8 cellular contexts compared by ENCODE assay signal in genomic region chr17:19346351-19347255, GRCh38. TPM values are rescaled to one million over a fixed set of nuclear protein-coding genes. Genes with fewer than 3 reads are reported as not detected.
DNase-seq lines count a peak whose midpoint lies in the region; ATAC-seq lines count a peak whose summit lies in the region.

No MANE protein-coding gene starts in this region.

- no peaks in the 10 kb centered on the region for H3K9me3 ChIP-seq in HAP-1

- no peak for ATAC-seq in HG03135 (IDR thresholded peaks at IDR 0.05; ENCODE audit: unreplicated experiment)
- no peak for ATAC-seq in GM21360 (IDR thresholded peaks at IDR 0.05; ENCODE audit: unreplicated experiment)

- H3K4me3 ChIP-seq in HAP-1, result no peak overlapping the region

- in situ Hi-C loops in HAP-1 (cut with MboI; ENCODE audit: low sequenced_read_pairs), result no loop called here

- H3K4me1 ChIP-seq in HAP-1, result peaks cover 12% of the 10 kb centered on the region

- H3K27me3 ChIP-seq in HAP-1 (ENCODE audit: low read depth), result no peaks in the 10 kb centered on the region

- peaks cover 2% of the 10 kb centered on the region; the same call in 1 of the 2 replicates for H3K36me3 ChIP-seq in HAP-1 (replicated peaks)

- peak; percentile 40 to 81 for DNase-seq in HAP-1 (ENCODE audit: low spot score in 2 of 2)
- peak; percentile 53 for DNase-seq in SK-N-DZ (ENCODE audit: low spot score)
- peak; percentile 53 for DNase-seq in glomerular visceral epithelial cell (ENCODE audit: extremely low spot score)
- peak; percentile 39 for DNase-seq in renal cortical epithelial cell (ENCODE audit: low read depth)
- DNase-seq in SKM-1 treated with dmso at 0.1 percent for 144 hours (lab: John Stamatoyannopoulos, UW; ENCODE audit: unreplicated experiment), result no peak
- DNase-seq in activated CD8-positive, alpha-beta memory T cell treated with anti-CD3 and anti-CD28 coated beads, Interleukin-2, amount 50 U/mL, for 4 hours, result no peak

RNA-seq across cellular contexts. Expression of gene B9D1, which starts 15.9 kb away (rescaled TPM):
- 23.1 and 46.3 TPM in 2 replicates for polyA plus RNA-seq in SK-N-DZ (2014; cell fraction: cytosol; rRNA removed)
- 50.2 and 66.7 TPM in 2 replicates for polyA plus RNA-seq in SK-N-DZ (2014; cell fraction: nucleus; rRNA removed)
- 25.9 and 40.8 TPM in 2 replicates for total RNA-seq in renal cortical epithelial cell

RNA-seq across cellular contexts. Expression of gene MAPK7, which starts 31.7 kb away (rescaled TPM):
- 12.4 and 25.4 TPM in 2 replicates for polyA plus RNA-seq in SK-N-DZ (2014; cell fraction: cytosol; rRNA removed)
- 16.0 and 39.5 TPM in 2 replicates for polyA plus RNA-seq in SK-N-DZ (2014; cell fraction: nucleus; rRNA removed)
- total RNA-seq in renal cortical epithelial cell, result 9.0 and 30.2 TPM in 2 replicates

RNA-seq across cellular contexts. Expression of gene MFAP4, which starts 40.4 kb away (rescaled TPM):
- 17.9 and 18.6 TPM in 2 replicates for polyA plus RNA-seq in SK-N-DZ (2014; cell fraction: cytosol; rRNA removed)
- 7.8 and 11.7 TPM in 2 replicates for polyA plus RNA-seq in SK-N-DZ (2014; cell fraction: nucleus; rRNA removed)
- total RNA-seq in renal cortical epithelial cell, result 0.15 TPM in 1 of 2 replicates, not detected in the other

Comparison
In these comparisons a context has a peak if more than half of its experiments do, and no peak if none do; other contexts are left out.
1. DNase-seq: peak in HAP-1 (2 of 2), SK-N-DZ (single experiment), glomerular visceral epithelial cell (single experiment) and renal cortical epithelial cell (single experiment); none in SKM-1 treated with dmso at 0.1 percent for 144 hours (single experiment) and activated CD8-positive, alpha-beta memory T cell treated with anti-CD3 and anti-CD28 coated beads, Interleukin-2, amount 50 U/mL, for 4 hours (single experiment).